In the genomic region with DNA sequence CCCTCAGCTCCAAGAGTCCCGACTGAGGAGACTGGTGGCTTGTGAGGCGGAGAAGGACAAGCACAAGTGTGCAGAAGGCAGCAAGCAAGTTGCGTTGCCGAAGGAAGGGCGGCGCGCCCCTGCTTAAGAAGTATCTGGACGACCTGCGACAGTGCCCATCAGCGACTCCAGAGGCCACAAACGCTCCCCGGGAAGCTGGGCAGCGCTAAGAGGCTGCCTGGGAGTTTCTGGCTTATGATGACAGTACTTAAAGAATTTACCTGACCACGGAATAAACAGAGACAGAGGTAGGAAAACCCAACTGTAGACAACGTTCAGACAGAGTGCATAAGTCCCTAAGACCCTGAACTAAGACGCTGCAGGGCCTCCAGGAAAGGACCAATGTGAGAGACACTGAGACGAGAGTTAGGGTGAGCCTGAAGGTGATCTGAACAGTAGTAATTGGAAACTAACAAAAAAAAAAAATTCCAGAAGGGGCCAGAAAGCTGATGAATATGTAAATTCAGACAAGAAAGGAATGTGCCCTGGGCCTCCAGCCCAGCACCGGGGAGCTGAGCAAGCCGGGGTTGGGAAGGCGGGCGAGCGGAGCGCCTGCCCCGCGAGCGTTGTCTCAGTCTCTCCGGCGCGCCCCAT, we compare ENCODE assay signal across 8 cellular contexts. TPM values are rescaled to one million over a fixed set of nuclear protein-coding genes. Genes with fewer than 3 reads are reported as not detected.
DNase-seq lines count a peak whose midpoint lies in the region; ATAC-seq lines count a peak whose summit lies in the region.

No MANE protein-coding gene starts in this region.

- peaks cover 29% of the 10 kb centered on the region for H3K4me1 ChIP-seq in iPS-18a (ENCODE audit: control insufficient read depth, low read depth, low read length)

- H3K4me3 Mint-ChIP-seq in activated CD4-positive, alpha-beta T cell treated with anti-CD3 and anti-CD28 coated beads for 36 hours = peak overlapping the region; percentile 90
- H3K4me3 Mint-ChIP-seq in activated T-helper 2 cell treated with anti-CD3 and anti-CD28 coated beads, Interferon-gamma antibody, Interleukin-2, Interleukin-4, amounts not matched to agents 10 μg/mL and 5 μg/mL and 100 μg/mL, durations not matched to agents 14 hours and 24 hours and 36 hours (ENCODE audit: low read depth) = peak overlapping the region; percentile 91
- peak overlapping the region; percentile 95 for H3K4me3 Mint-ChIP-seq in stimulated activated naive B cell treated with anti-CD40 and anti-IgM and Interleukin-4, amounts not matched to agents 10 μg/mL and 1 μg/mL and 100 μg/mL, for 72 hours

- H3K27me3 ChIP-seq in iPS-18a (ENCODE audit: control insufficient read depth, insufficient read depth, low read length) = peaks cover 45% of the 10 kb centered on the region

- peaks cover 12% of the 10 kb centered on the region for H3K36me3 Mint-ChIP-seq in activated CD4-positive, alpha-beta T cell treated with anti-CD3 and anti-CD28 coated beads for 36 hours (ENCODE audit: low read depth)
- H3K36me3 Mint-ChIP-seq in activated T-helper 2 cell treated with anti-CD3 and anti-CD28 coated beads, Interferon-gamma antibody, Interleukin-2, Interleukin-4, amounts not matched to agents 10 μg/mL and 5 μg/mL and 100 μg/mL, durations not matched to agents 14 hours and 24 hours and 36 hours (ENCODE audit: low read depth) = peaks cover 42% of the 10 kb centered on the region
- peaks cover 5 to 7% of the 10 kb centered on the region in 2 donors for H3K36me3 Mint-ChIP-seq in stimulated activated naive B cell treated with anti-CD40 and anti-IgM and Interleukin-4, amounts not matched to agents 10 μg/mL and 1 μg/mL and 100 μg/mL, for 72 hours

- ATAC-seq in activated CD4-positive, alpha-beta T cell treated with anti-CD3 and anti-CD28 coated beads for 36 hours = peak; percentile 2
- peak; percentile 2 for ATAC-seq in HG03575 (IDR thresholded peaks at IDR 0.05; ENCODE audit: extremely low read depth, insufficient number of reproducible peaks, low FRiP score, unreplicated experiment)
- peak in 1 of 2 donors; percentile 1 for ATAC-seq in stimulated activated naive B cell treated with anti-CD40 and anti-IgM and Interleukin-4, amounts not matched to agents 10 μg/mL and 1 μg/mL and 100 μg/mL, for 72 hours (replicated peaks)

- POLR2A ChIA-PET in activated CD4-positive, alpha-beta T cell treated with anti-CD3 and anti-CD28 coated beads for 36 hours (lab: Charles Lee) = interaction anchor here (0.6 to 1.7 kb wide), 4 partner anchors 36 to 158 kb away, joined by 3 to 5 read pairs (median 4); no protein-coding TSS in a partner anchor

- intact Hi-C loops in activated CD4-positive, alpha-beta T cell treated with anti-CD3 and anti-CD28 coated beads for 36 hours (cut with DNase I, micrococcal nuclease) = loop anchor here (1.0 to 2.0 kb wide), 4 partner anchors 13 to 113 kb away; no protein-coding TSS in a partner anchor
- intact Hi-C loops in activated T-helper 2 cell treated with anti-CD3 and anti-CD28 coated beads, Interferon-gamma antibody, Interleukin-2, Interleukin-4, amounts not matched to agents 10 μg/mL and 5 μg/mL and 100 μg/mL, durations not matched to agents 14 hours and 24 hours and 36 hours (cut with micrococcal nuclease) = no loop called here

- no peaks in the 10 kb centered on the region for H3K27me3 Mint-ChIP-seq in activated CD4-positive, alpha-beta T cell treated with anti-CD3 and anti-CD28 coated beads for 36 hours
- no peaks in the 10 kb centered on the region for H3K27me3 Mint-ChIP-seq in activated T-helper 2 cell treated with anti-CD3 and anti-CD28 coated beads, Interferon-gamma antibody, Interleukin-2, Interleukin-4, amounts not matched to agents 10 μg/mL and 5 μg/mL and 100 μg/mL, durations not matched to agents 14 hours and 24 hours and 36 hours (ENCODE audit: low read depth)
- no peaks in the 10 kb centered on the region for H3K27me3 Mint-ChIP-seq in stimulated activated naive B cell treated with anti-CD40 and anti-IgM and Interleukin-4, amounts not matched to agents 10 μg/mL and 1 μg/mL and 100 μg/mL, for 72 hours

- no peaks in the 10 kb centered on the region for H3K36me3 ChIP-seq in iPS-18a (ENCODE audit: control insufficient read depth, low read depth, low read length)

- H3K4me3 ChIP-seq in iPS-18a (ENCODE audit: low read length) = peak overlapping the region; percentile 72

- DNase-seq in activated CD4-positive, alpha-beta T cell treated with anti-CD3 and anti-CD28 coated beads for 36 hours = peak; percentile 31
- no peak for DNase-seq in activated CD4-positive, alpha-beta T cell treated with anti-CD3 and anti-CD28 coated beads for 4 hours
- DNase-seq in activated T-helper 2 cell treated with anti-CD3 and anti-CD28 coated beads, Interferon-gamma antibody, Interleukin-2, Interleukin-4, amounts not matched to agents 10 μg/mL and 5 μg/mL and 100 μg/mL, durations not matched to agents 14 hours and 24 hours and 36 hours (ENCODE audit: low spot score) = no peak
- DNase-seq in stimulated activated naive B cell treated with anti-CD40 and anti-IgM and Interleukin-4, amounts not matched to agents 10 μg/mL and 1 μg/mL and 100 μg/mL, for 72 hours = no peak
- no peak for DNase-seq in SKM-1 treated with dmso at 0.1 percent for 144 hours (lab: John Stamatoyannopoulos, UW; ENCODE audit: unreplicated experiment)
- no peak for DNase-seq in GOT3 (lab: John Stamatoyannopoulos, UW)

- H3K4me1 Mint-ChIP-seq in activated CD4-positive, alpha-beta T cell treated with anti-CD3 and anti-CD28 coated beads for 36 hours = peaks cover 62% of the 10 kb centered on the region
- peaks cover 65% of the 10 kb centered on the region for H3K4me1 Mint-ChIP-seq in activated T-helper 2 cell treated with anti-CD3 and anti-CD28 coated beads, Interferon-gamma antibody, Interleukin-2, Interleukin-4, amounts not matched to agents 10 μg/mL and 5 μg/mL and 100 μg/mL, durations not matched to agents 14 hours and 24 hours and 36 hours (ENCODE audit: low read depth)
- peaks cover 36 to 67% of the 10 kb centered on the region in 2 donors for H3K4me1 Mint-ChIP-seq in stimulated activated naive B cell treated with anti-CD40 and anti-IgM and Interleukin-4, amounts not matched to agents 10 μg/mL and 1 μg/mL and 100 μg/mL, for 72 hours

- CTCF ChIA-PET in activated CD4-positive, alpha-beta T cell treated with anti-CD3 and anti-CD28 coated beads for 36 hours (lab: Charles Lee) = interaction anchor here (0.6 to 7.8 kb wide), 23 partner anchors 9 to 223 kb away, joined by 3 to 57 read pairs (median 3); a partner anchor contains a TSS

- peak overlapping the region; percentile 38 for H3K9ac ChIP-seq in iPS-18a (ENCODE audit: low read length)

- no peaks in the 10 kb centered on the region for H3K9me3 ChIP-seq in iPS-18a (ENCODE audit: control insufficient read depth, low read depth, low read length)

- H3K27ac ChIP-seq in iPS-18a (ENCODE audit: low read length) = no peak overlapping the region

- H3K27ac Mint-ChIP-seq in activated CD4-positive, alpha-beta T cell treated with anti-CD3 and anti-CD28 coated beads for 36 hours = peak overlapping the region; percentile 93
- H3K27ac Mint-ChIP-seq in activated T-helper 2 cell treated with anti-CD3 and anti-CD28 coated beads, Interferon-gamma antibody, Interleukin-2, Interleukin-4, amounts not matched to agents 10 μg/mL and 5 μg/mL and 100 μg/mL, durations not matched to agents 14 hours and 24 hours and 36 hours = peak overlapping the region; percentile 87
- H3K27ac Mint-ChIP-seq in stimulated activated naive B cell treated with anti-CD40 and anti-IgM and Interleukin-4, amounts not matched to agents 10 μg/mL and 1 μg/mL and 100 μg/mL, for 72 hours = peak overlapping the region; percentile 87

- no peaks in the 10 kb centered on the region for H3K9me3 Mint-ChIP-seq in activated CD4-positive, alpha-beta T cell treated with anti-CD3 and anti-CD28 coated beads for 36 hours (ENCODE audit: low read depth)
- no peaks in the 10 kb centered on the region for H3K9me3 Mint-ChIP-seq in activated T-helper 2 cell treated with anti-CD3 and anti-CD28 coated beads, Interferon-gamma antibody, Interleukin-2, Interleukin-4, amounts not matched to agents 10 μg/mL and 5 μg/mL and 100 μg/mL, durations not matched to agents 14 hours and 24 hours and 36 hours
- no peaks in the 10 kb centered on the region for H3K9me3 Mint-ChIP-seq in stimulated activated naive B cell treated with anti-CD40 and anti-IgM and Interleukin-4, amounts not matched to agents 10 μg/mL and 1 μg/mL and 100 μg/mL, for 72 hours

RNA-seq across cellular contexts. Expression of a gene that starts 1.0 kb away (rescaled TPM):
- total RNA-seq in activated CD4-positive, alpha-beta T cell treated with anti-CD3 and anti-CD28 coated beads for 36 hours = 10 to 100 TPM; 34.7 to 38.2 TPM
- total RNA-seq in activated T-helper 2 cell treated with anti-CD3 and anti-CD28 coated beads, Interferon-gamma antibody, Interleukin-2, Interleukin-4, amounts not matched to agents 10 μg/mL and 5 μg/mL and 100 μg/mL, durations not matched to agents 14 hours and 24 hours and 36 hours = 74.2 and 76.2 TPM in 2 replicates
